ENCODE assay signal across 18 cellular contexts in the genomic region with DNA sequence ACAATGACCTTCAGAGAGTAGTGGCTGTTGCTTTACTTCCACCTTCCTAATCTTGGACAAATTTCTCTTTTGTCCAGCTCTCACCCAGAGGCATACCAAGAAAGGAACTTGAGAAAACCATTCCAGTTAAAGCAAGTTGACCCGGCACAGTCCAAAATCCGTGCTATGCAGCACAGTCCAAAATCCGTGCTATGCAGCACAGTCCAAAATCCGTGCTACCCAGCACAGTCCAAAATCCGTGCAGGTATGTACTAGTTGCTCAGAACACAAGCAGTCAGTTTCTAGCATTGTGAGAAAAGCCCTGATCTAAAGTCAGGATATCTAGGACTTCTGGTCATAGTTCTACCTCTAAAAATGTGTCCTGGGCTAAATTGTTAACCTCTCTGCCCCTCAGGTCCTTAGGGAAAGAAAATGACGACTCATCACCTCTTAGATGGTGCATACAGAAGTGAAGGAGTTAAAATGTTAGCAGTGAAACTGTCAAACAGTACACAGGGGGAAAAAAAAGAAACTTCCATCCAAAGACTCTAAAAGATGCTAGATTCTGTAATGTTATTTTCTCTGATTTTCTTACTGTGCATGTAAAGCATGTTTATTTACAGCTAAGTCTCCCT. TPM values are rescaled to one million over a fixed set of nuclear protein-coding genes. Genes with fewer than 3 reads are reported as not detected.
DNase-seq lines count a peak whose midpoint lies in the region; ATAC-seq, FAIRE-seq and TF ChIP-seq lines count a peak whose summit lies in the region.
"Had no signal": no experiment of that assay in that cellular context is flagged by ENCODE, and none has a peak within 500 bp of the region (broad histone marks: within the 10 kb centered on the region; RNA-seq: fewer than 3 reads in every experiment).

No MANE protein-coding gene starts in this region.

- intact Hi-C loops in IMR-90 (cut with micrococcal nuclease) = no loop called here

- H2AK9ac ChIP-seq in IMR-90 (replicated peaks; ENCODE audit: low read depth, low read length, poor library complexity) = no peak overlapping the region

- in situ Hi-C loops in IMR-90 (cut with MboI; ENCODE audit: low sequenced_read_pairs) = loop anchor here (5.0 kb wide), 1 partner anchor 49 kb away; no protein-coding TSS in a partner anchor

- CTCF ChIA-PET in A549 (lab: Yijun Ruan, JAX) (interaction anchor here (0.5 to 1.5 kb wide), 9 partner anchors 11 to 79 kb away, joined by 3 to 6 read pairs (median 3); no protein-coding TSS in a partner anchor), IMR-90 (lab: Yijun Ruan, JAX) (no interaction called here)

- BruUV-seq in IMR-90 (replicated peaks; lab: Mats Ljungman, UMichigan) = no TSS peak

- no peak overlapping the region for H2BK120ac ChIP-seq in IMR-90 (ENCODE audit: low read depth, low read length)
- no peak overlapping the region for H2BK120ac ChIP-seq in neuronal stem cell (ENCODE audit: low read depth, low read length)
- no peak overlapping the region for H2BK120ac ChIP-seq in mesendoderm (ENCODE audit: low read depth, low read length)

- no peaks in the 10 kb centered on the region for H4K20me1 ChIP-seq in IMR-90 (ENCODE audit: insufficient read depth, low read length)

- H3K14ac ChIP-seq in IMR-90 (replicated peaks; ENCODE audit: low read depth, low read length) (no peak overlapping the region), neuronal stem cell (ENCODE audit: low read length) (no peak overlapping the region)

- TF ChIP-seq CTCF in A549 (IDR thresholded peaks at IDR 0.05) (no peak), IMR-90 (conservative IDR thresholded peaks at IDR 0.05; ENCODE audit: low read depth, low read length) (no peak)

- H3K9me3 ChIP-seq in A549 (no peaks in the 10 kb centered on the region), IMR-90 (ENCODE audit: control insufficient read depth, insufficient read depth, low read length) (no peaks in the 10 kb centered on the region), small intestine (ENCODE audit: control insufficient read depth, low read depth) (no peaks in the 10 kb centered on the region), neuronal stem cell (replicated peaks in 1 of 2; ENCODE audit: control insufficient read depth in 2 of 2, insufficient read depth in 1 of 2, low read depth in 1 of 2, low read length in 2 of 2) (no peaks in the 10 kb centered on the region)
- H3K9me3 ChIP-seq: Peyer's patch had no signal

- H3K27me3 ChIP-seq in IMR-90 (ENCODE audit: control insufficient read depth, insufficient read depth, low read length) (no peaks in the 10 kb centered on the region; the same call in 1 of the 2 replicates), small intestine (ENCODE audit: control insufficient read depth in 2 of 2, insufficient read depth in 2 of 2, low read length in 2 of 2) (no peaks in the 10 kb centered on the region), neuronal stem cell (ENCODE audit: control insufficient read depth in 3 of 3, insufficient read depth in 3 of 3, low read depth in 1 of 3, low read length in 3 of 3) (peaks cover 0 to 7% (median 0%) of the 10 kb centered on the region in 3 experiments), mesendoderm (ENCODE audit: insufficient read depth, low read length, poor library complexity) (no peaks in the 10 kb centered on the region)
- H3K27me3 ChIP-seq: Peyer's patch had no signal

- TF ChIP-seq RAD21 in A549 (conservative IDR thresholded peaks at IDR 0.05 in 1 of 2, IDR thresholded peaks at IDR 0.05 in 1 of 2) (no peak), IMR-90 (IDR thresholded peaks at IDR 0.05; ENCODE audit: low read length) (no peak)

- no peak overlapping the region for H2BK20ac ChIP-seq in IMR-90 (ENCODE audit: low read depth, low read length)

- no peak overlapping the region for H3K9ac ChIP-seq in IMR-90 (ENCODE audit: low read depth, low read length)
- no peak overlapping the region for H3K9ac ChIP-seq in neuronal stem cell (ENCODE audit: low read depth, low read length, poor library complexity)
- no peak overlapping the region for H3K9ac ChIP-seq in mesendoderm (ENCODE audit: low read length)

- 93% methylated on average over 6 of the region's 6 CpGs for WGBS in A549 (ENCODE audit: missing lambda C conversion rate)
- WGBS in IMR-90 (ENCODE audit: extremely low coverage in 2 of 2, insufficient read length in 1 of 2), 2 experiments = 96% methylated on average over 4 of the region's 6 CpGs; no CpG with 5 or more reads in 1 of the 2 experiments
- WGBS in small intestine, 3 donors = 19 to 67% (median 40%) methylated on average over 6 of the region's 6 CpGs
- WGBS in neuronal stem cell (ENCODE audit: extremely low coverage in 2 of 2, insufficient read length in 2 of 2, insufficient replicate concordance in 1 of 2), 2 donors = no CpG with 5 or more reads among the region's 6 CpGs
- no CpG with 5 or more reads among the region's 6 CpGs for WGBS in mesendoderm (ENCODE audit: extremely low coverage, insufficient coverage, low lambda C conversion rate)

- H3K56ac ChIP-seq in IMR-90 (ENCODE audit: extremely low read depth, insufficient read depth, low read length) = no peak overlapping the region
- no peak overlapping the region for H3K56ac ChIP-seq in mesendoderm (ENCODE audit: low read length)

- H3K27ac ChIP-seq in A549 = peak overlapping the region; percentile 38 to 58; a peak in 4 of 6 replicates
- H3K27ac ChIP-seq in IMR-90 (ENCODE audit: insufficient read depth, low read length) = no peak overlapping the region
- no peak overlapping the region for H3K27ac ChIP-seq in small intestine (ENCODE audit: low read depth in 1 of 2, low read length in 1 of 2)
- H3K27ac ChIP-seq in neuronal stem cell (replicated peaks; ENCODE audit: low read length) = no peak overlapping the region
- H3K27ac ChIP-seq in mesendoderm (ENCODE audit: low read depth, low read length) = no peak overlapping the region

- H2AFZ ChIP-seq in IMR-90 (replicated peaks; ENCODE audit: low read length, poor library complexity) (no peak overlapping the region), neuronal stem cell (ENCODE audit: low read length) (no peak overlapping the region)

- H2BK5ac ChIP-seq in IMR-90 (ENCODE audit: low read depth, low read length, poor library complexity, severe bottlenecking) (no peak overlapping the region), neuronal stem cell (ENCODE audit: low read length) (no peak overlapping the region), mesendoderm (ENCODE audit: low read length) (no peak overlapping the region)

- H3K79me1 ChIP-seq in IMR-90 (ENCODE audit: low read depth in 1 of 2, low read length in 2 of 2) (no peaks in the 10 kb centered on the region), neuronal stem cell (ENCODE audit: low read depth, low read length) (no peaks in the 10 kb centered on the region), mesendoderm (ENCODE audit: low read length) (no peaks in the 10 kb centered on the region)

- H3K23ac ChIP-seq in IMR-90 (ENCODE audit: low read depth, low read length) (no peak overlapping the region), neuronal stem cell (ENCODE audit: low read depth, low read length, poor library complexity) (no peak overlapping the region), mesendoderm (ENCODE audit: low read length) (no peak overlapping the region)

- H2BK15ac ChIP-seq in IMR-90 (ENCODE audit: low read depth, low read length) (no peak overlapping the region; the same call in 2 of the 3 replicates), neuronal stem cell (ENCODE audit: low read length) (no peak overlapping the region), mesendoderm (replicated peaks; ENCODE audit: low read depth) (no peak overlapping the region)

- TF ChIP-seq POLR2A in A549 (IDR thresholded peaks at IDR 0.05; ENCODE audit: low read length) (no peak), IMR-90 (IDR thresholded peaks at IDR 0.05; ENCODE audit: low read depth, low read length) (no peak)

- dilution Hi-C loops in IMR-90 (cut with HindIII; ENCODE audit: low sequenced_read_pairs, unreplicated experiment) = no loop called here

- ATAC-seq in A549 (no peak), IMR-90 (ENCODE audit: low read depth) (no peak), left lobe of liver (peak; percentile 74)
- ATAC-seq in stimulated activated naive CD8-positive, alpha-beta T cell treated with anti-CD3 and anti-CD28 coated beads, Interleukin-15, Interleukin-2, amounts not matched to agents 100 U/mL and 50 U/mL, for 24 hours = no peak

- H3K79me2 ChIP-seq in mesendoderm (ENCODE audit: control insufficient read depth, insufficient read depth, low read length) = no peaks in the 10 kb centered on the region

- H3K4me2 ChIP-seq in A549 (no peak overlapping the region), IMR-90 (ENCODE audit: low read depth, low read length) (no peak overlapping the region), neuronal stem cell (ENCODE audit: insufficient read depth, low read length, poor library complexity, severe bottlenecking) (no peak overlapping the region), mesendoderm (ENCODE audit: low read length) (no peak overlapping the region)

- no peak overlapping the region; the same call in 1 of the 2 replicates for H3K4ac ChIP-seq in IMR-90 (ENCODE audit: low read depth, low read length)
- no peak overlapping the region for H3K4ac ChIP-seq in neuronal stem cell (ENCODE audit: low read length)
- H3K4ac ChIP-seq in mesendoderm (ENCODE audit: low read depth, low read length) = no peak overlapping the region

- H3K9me1 ChIP-seq in IMR-90 (ENCODE audit: insufficient read depth, low read length) = peaks cover 5% of the 10 kb centered on the region; the same call in 1 of the 2 replicates

- H2AK5ac ChIP-seq in IMR-90 (ENCODE audit: low read depth, low read length) = no peak overlapping the region; the same call in 1 of the 2 replicates
- no peak overlapping the region for H2AK5ac ChIP-seq in neuronal stem cell (ENCODE audit: low read depth, low read length)
- no peak overlapping the region for H2AK5ac ChIP-seq in mesendoderm (ENCODE audit: low read length)

- H3K4me1 ChIP-seq in A549 (peaks cover 43% of the 10 kb centered on the region), IMR-90 (ENCODE audit: control insufficient read depth, insufficient read depth, low read length) (peaks cover 13% of the 10 kb centered on the region), small intestine (ENCODE audit: control insufficient read depth in 2 of 2, insufficient read depth in 1 of 2, low read depth in 1 of 2, low read length in 1 of 2) (peaks cover 0 to 3% of the 10 kb centered on the region in 2 donors), neuronal stem cell (ENCODE audit: control insufficient read depth in 2 of 2, insufficient read depth in 1 of 2, low read depth in 1 of 2, low read length in 2 of 2) (peaks cover 0 to 2% of the 10 kb centered on the region in 2 donors), mesendoderm (ENCODE audit: control insufficient read depth, low read depth, low read length) (peaks cover 3% of the 10 kb centered on the region)

- DNase-seq in A549 (ENCODE audit: low read depth in 1 of 2, low spot score in 1 of 2) = no peak
- DNase-seq in IMR-90 = no peak
- DNase-seq in left lobe of liver (ENCODE audit: low spot score) = peak; percentile 84
- peak; percentile 37 for DNase-seq in small intestine
- no peak for DNase-seq in NCI-H446 treated with DMSO at 0.1 percent for 48 hours (lab: John Stamatoyannopoulos, UW)
- no peak for DNase-seq in stimulated activated naive CD8-positive, alpha-beta T cell treated with anti-CD3 and anti-CD28 coated beads, Interleukin-15, Interleukin-2, amounts not matched to agents 100 U/mL and 50 U/mL, for 24 hours
- no peak for DNase-seq in neuronal stem cell (ENCODE audit: low spot score)
- DNase-seq in mesendoderm = no peak
- DNase-seq: ACHN; DMS79 treated with DMSO at 0.1 percent for 48 hours; H7; Karpas-422; MM.1S; NCI-H2081; NCI-H2171 treated with DMSO at 0.1 percent for 48 hours; NK-92 treated with Interleukin-12 subunit alpha and Interleukin-12 subunit beta, amount 100 ng/mL, for 24 hours had no signal

- H3K18ac ChIP-seq in IMR-90 (ENCODE audit: low read depth, low read length) = no peak overlapping the region
- H3K18ac ChIP-seq in neuronal stem cell (ENCODE audit: low read length) = no peak overlapping the region
- H3K18ac ChIP-seq in mesendoderm (ENCODE audit: low read length) = no peak overlapping the region

- POLR2A ChIA-PET in A549 (lab: Yijun Ruan, JAX) = interaction anchor here (1.1 kb wide), 1 partner anchor 40 kb away, joined by 6 read pairs; a partner anchor contains a TSS
- POLR2A ChIA-PET in IMR-90 (lab: Charles Lee; ENCODE audit: unreplicated experiment) = no interaction called here

- TF ChIP-seq EP300 in A549 (IDR thresholded peaks at IDR 0.05) = no peak

- H2BK12ac ChIP-seq in neuronal stem cell (ENCODE audit: low read length) = no peak overlapping the region

- no peak overlapping the region for H4K8ac ChIP-seq in IMR-90 (ENCODE audit: low read depth in 2 of 2, low read length in 2 of 2)
- H4K8ac ChIP-seq in neuronal stem cell (ENCODE audit: low read depth, low read length) = no peak overlapping the region
- H4K8ac ChIP-seq in mesendoderm (ENCODE audit: low read depth, low read length) = no peak overlapping the region

- H3K36me3 ChIP-seq in IMR-90 (ENCODE audit: control insufficient read depth, insufficient read depth, low read length) (no peaks in the 10 kb centered on the region), small intestine (ENCODE audit: control insufficient read depth in 2 of 2, insufficient read depth in 2 of 2, low read length in 2 of 2) (no peaks in the 10 kb centered on the region), neuronal stem cell (replicated peaks in 1 of 2; ENCODE audit: control insufficient read depth in 2 of 2, insufficient read depth in 2 of 2, low read length in 2 of 2) (no peaks in the 10 kb centered on the region), mesendoderm (ENCODE audit: control insufficient read depth, insufficient read depth, low read length) (no peaks in the 10 kb centered on the region)
- H3K36me3 ChIP-seq: Peyer's patch had no signal

- H3K4me3 ChIP-seq in A549 (no peak overlapping the region), IMR-90 (ENCODE audit: insufficient read depth, low read depth, low read length) (no peak overlapping the region), small intestine (ENCODE audit: low read depth in 1 of 2, low read length in 2 of 2) (no peak overlapping the region), neuronal stem cell (ENCODE audit: low read length in 2 of 2) (no peak overlapping the region), mesendoderm (ENCODE audit: low read length) (no peak overlapping the region)
- H3K4me3 ChIP-seq: Peyer's patch had no signal

- H4K91ac ChIP-seq in IMR-90 (ENCODE audit: insufficient read depth, low read depth, low read length) (no peak overlapping the region), neuronal stem cell (ENCODE audit: low read depth, low read length, poor library complexity) (no peak overlapping the region)

- H4K5ac ChIP-seq in IMR-90 (ENCODE audit: low read depth, low read length) (no peak overlapping the region), mesendoderm (ENCODE audit: low read length) (no peak overlapping the region)

- FAIRE-seq in A549 (lab: Jason Lieb, UNC) (no peak), small intestine (lab: Jason Lieb, UNC) (no peak)

RNA-seq across cellular contexts. Expression of a gene that starts 40.3 kb away (rescaled TPM):
- polyA plus RNA-seq in A549 (2011; rRNA removed) (124 and 142 TPM in 2 replicates), A549 (2017; fragmentation: RNase III; extraction: RNeasy Plus Mini Kit Qiagen cat#74134 plus additional on column Dnase treatment) (155 to 172 TPM (median 167 TPM) in 3 replicates), IMR-90 (2012; rRNA removed) (47.4 and 61.3 TPM in 2 replicates), small intestine (10 to 100 TPM in 1 of 3 donors, 1 to 10 TPM in 2; 4.5 to 26.0 (median 5.4) TPM)
- polyA plus RNA-seq in A549 (2012; cell fraction: cytosol; rRNA removed) = 32.6 and 33.0 TPM in 2 replicates
- 19.3 and 23.0 TPM in 2 replicates for polyA plus RNA-seq in A549 (2012; cell fraction: nucleus; rRNA removed)
- polyA minus RNA-seq in A549 (2011; rRNA and poly(A)+ RNA removed) = 97.3 and 100 TPM in 2 replicates
- total RNA-seq in IMR-90 (2012; rRNA removed) (82.5 and 86.9 TPM in 2 replicates), left lobe of liver (21.3 TPM)
- polyA plus RNA-seq in IMR-90 (2012; cell fraction: cytosol; rRNA removed) = 7.3 and 9.4 TPM in 2 replicates
- 10.8 and 45.1 TPM in 2 replicates for polyA plus RNA-seq in IMR-90 (2012; cell fraction: nucleus; rRNA removed; ENCODE audit: low replicate concordance)
- polyA plus RNA-seq in neuronal stem cell (2013, experiment 1 of 2) = 187 TPM
- polyA plus RNA-seq in neuronal stem cell (2013, experiment 2 of 2) = 187 TPM
- 217 TPM for polyA plus RNA-seq in mesendoderm (2013, experiment 1 of 2)
- polyA plus RNA-seq in mesendoderm (2013, experiment 2 of 2) = 221 TPM
- polyA plus RNA-seq: CD14-positive monocyte had no signal

Comparison
In these comparisons a context has a peak if more than half of its experiments do, and no peak if none do; other contexts are left out.
1. DNase-seq: peak in left lobe of liver (single experiment) and small intestine (single experiment); none in A549 (0 of 2), IMR-90 (single experiment), NCI-H446 treated with DMSO at 0.1 percent for 48 hours (single experiment), stimulated activated naive CD8-positive, alpha-beta T cell treated with anti-CD3 and anti-CD28 coated beads, Interleukin-15, Interleukin-2, amounts not matched to agents 100 U/mL and 50 U/mL, for 24 hours (single experiment), neuronal stem cell (single experiment) and mesendoderm (single experiment).
2. H3K27ac ChIP-seq: peak in A549 (2 of 2); none in IMR-90 (single experiment), small intestine (0 of 2), neuronal stem cell (single experiment) and mesendoderm (single experiment).